Comparison of ENCODE assay signal across 8 cellular contexts in genomic region chr11:47407746-47408590, GRCh38. TPM values are rescaled to one million over a fixed set of nuclear protein-coding genes. Genes with fewer than 3 reads are reported as not detected.
DNase-seq lines count a peak whose midpoint lies in the region; TF ChIP-seq lines count a peak whose summit lies in the region.

Gene SLC39A13, plus strand, starts transcription at chr11:47408590. Its CDS starts 1,505 bp downstream, at chr11:47410095.

- peaks cover 15% of the 10 kb centered on the region for H3K23me2 ChIP-seq in H9 (ENCODE audit: insufficient read length, low read depth, low read length, poor library complexity, severe bottlenecking)

- no peak within 1 kb of the TSS for H4K8ac ChIP-seq in H9 (replicated peaks; ENCODE audit: insufficient read length, low read depth, low read length)

- no peaks in the 10 kb centered on the region for H3K27me3 Mint-ChIP-seq in H9 (ENCODE audit: low read depth)
- peaks cover under 1% of the 10 kb centered on the region for H3K27me3 Mint-ChIP-seq in nephron progenitor cell (ENCODE audit: low read depth, poor library complexity)
- no peaks in the 10 kb centered on the region for H3K27me3 Mint-ChIP-seq in stimulated activated naive CD8-positive, alpha-beta T cell treated with anti-CD3 and anti-CD28 coated beads, Interleukin-15, Interleukin-2, amounts not matched to agents 100 ng/mL and 50 ng/mL, for 24 hours

- peak; percentile 92 for DNase-seq in G401 (ENCODE audit: low spot score)
- peak; percentile 96 for DNase-seq in H9
- DNase-seq in SHP77 (lab: John Stamatoyannopoulos, UW) = peak; percentile 84 to 97
- peak; percentile 90 for DNase-seq in activated effector memory CD4-positive, alpha-beta T cell treated with Interleukin-2 at 50 U/mL for 16 hours
- DNase-seq in fibroblast of pulmonary artery (ENCODE audit: low read depth) = peak; percentile 96
- peak; percentile 96 for DNase-seq in nephron progenitor cell

- no peak within 1 kb of the TSS for H3K56ac ChIP-seq in H9 (ENCODE audit: insufficient read length, low read depth, low read length)

- H3K9ac ChIP-seq in H9 (ENCODE audit: extremely low read depth, insufficient read length, low read length) (peak within 1 kb of the TSS; percentile 71), Loucy (ENCODE audit: low read depth, low read length, poor library complexity, severe bottlenecking) (peak within 1 kb of the TSS; percentile 84)

- no peaks in the 10 kb centered on the region for H3K9me3 ChIP-seq in H9 (ENCODE audit: control insufficient read depth, low read depth, low read length)
- no peaks in the 10 kb centered on the region for H3K9me3 ChIP-seq in Loucy (ENCODE audit: insufficient read depth, low read depth, low read length)

- H3K79me1 ChIP-seq in H9 (ENCODE audit: insufficient read depth, low read depth, low read length, poor library complexity, severe bottlenecking) = no peaks in the 10 kb centered on the region

- H3K27ac ChIP-seq in H9 (ENCODE audit: insufficient read length, low read depth, low read length) = peak within 1 kb of the TSS; percentile 1

- H3K4me2 ChIP-seq in H9 (ENCODE audit: insufficient read depth, insufficient read length, low read length) (peak within 1 kb of the TSS; percentile 85), Loucy (ENCODE audit: low read depth, low read length, poor library complexity, severe bottlenecking) (peak within 1 kb of the TSS; percentile 94)

- TF ChIP-seq CTCF in H9 (conservative IDR thresholded peaks at IDR 0.05) = peak; percentile 88
- TF ChIP-seq CTCF in Loucy (conservative IDR thresholded peaks at IDR 0.05; ENCODE audit: low read length) = peak; percentile 73
- no peak for TF ChIP-seq CTCF in fibroblast of pulmonary artery (IDR thresholded peaks at IDR 0.05; ENCODE audit: low read length, missing control alignments)
- peak; percentile 86 for TF ChIP-seq CTCF in nephron progenitor cell (IDR thresholded peaks at IDR 0.05)

- H3K36me3 ChIP-seq in Loucy (ENCODE audit: insufficient read depth, low read length) = no peaks in the 10 kb centered on the region

- H3K4me3 Mint-ChIP-seq in H9 (peak within 1 kb of the TSS; percentile 88 to 94), nephron progenitor cell (peak within 1 kb of the TSS; percentile 92)
- peak within 1 kb of the TSS; percentile 91 for H3K4me3 Mint-ChIP-seq in stimulated activated naive CD8-positive, alpha-beta T cell treated with anti-CD3 and anti-CD28 coated beads, Interleukin-15, Interleukin-2, amounts not matched to agents 100 ng/mL and 50 ng/mL, for 24 hours

- no peaks in the 10 kb centered on the region for H3K9me2 ChIP-seq in Loucy (replicated peaks; ENCODE audit: low read depth, low read length)

- H4K5ac ChIP-seq in H9 (ENCODE audit: insufficient read length, low read depth, low read length) = no peak within 1 kb of the TSS

- no peak within 1 kb of the TSS for H2BK5ac ChIP-seq in H9 (ENCODE audit: insufficient read length, low read length)

- H3K4ac ChIP-seq in H9 (ENCODE audit: low read depth, low read length) = no peak within 1 kb of the TSS

- H3K4me3 ChIP-seq in Loucy (ENCODE audit: low read length, poor library complexity, severe bottlenecking) (peak within 1 kb of the TSS; percentile 81), fibroblast of pulmonary artery (replicated peaks; ENCODE audit: low read depth, low read length) (peak within 1 kb of the TSS; percentile 86)

- H2AFZ ChIP-seq in H9 (ENCODE audit: low read length) (no peak within 1 kb of the TSS), Loucy (ENCODE audit: low read length) (peak within 1 kb of the TSS; percentile 72)

- H4K91ac ChIP-seq in H9 (ENCODE audit: insufficient read length, low read depth, low read length) = no peak within 1 kb of the TSS

- H3K79me2 ChIP-seq in H9 (ENCODE audit: insufficient read depth, low read length) (no peaks in the 10 kb centered on the region), Loucy (ENCODE audit: insufficient read depth, low read length) (peaks cover 14% of the 10 kb centered on the region; the same call in 1 of the 2 replicates)

- H4K20me1 ChIP-seq in H9 (ENCODE audit: control insufficient read depth, insufficient read depth, insufficient read length) = no peaks in the 10 kb centered on the region
- no peaks in the 10 kb centered on the region for H4K20me1 ChIP-seq in Loucy (ENCODE audit: insufficient read depth, low read length, poor library complexity, severe bottlenecking)

- no peak within 1 kb of the TSS; the same call in 1 of the 2 replicates for H3K14ac ChIP-seq in H9 (ENCODE audit: insufficient read depth, low read length)

- H2BK15ac ChIP-seq in H9 (ENCODE audit: low read depth, low read length) = no peak within 1 kb of the TSS

- H3K27ac Mint-ChIP-seq in H9 (peak within 1 kb of the TSS; percentile 96 to 97 (median 97)), nephron progenitor cell (peak within 1 kb of the TSS; percentile 96)
- peak within 1 kb of the TSS; percentile 96 for H3K27ac Mint-ChIP-seq in stimulated activated naive CD8-positive, alpha-beta T cell treated with anti-CD3 and anti-CD28 coated beads, Interleukin-15, Interleukin-2, amounts not matched to agents 100 ng/mL and 50 ng/mL, for 24 hours

- peaks cover 0 to 4% (median 2%) of the 10 kb centered on the region in 3 experiments; a peak in 2 of 7 replicates for H3K36me3 Mint-ChIP-seq in H9 (ENCODE audit: insufficient read depth in 1 of 3, low read depth in 3 of 3)
- H3K36me3 Mint-ChIP-seq in nephron progenitor cell (ENCODE audit: low read depth) = no peaks in the 10 kb centered on the region
- H3K36me3 Mint-ChIP-seq in stimulated activated naive CD8-positive, alpha-beta T cell treated with anti-CD3 and anti-CD28 coated beads, Interleukin-15, Interleukin-2, amounts not matched to agents 100 ng/mL and 50 ng/mL, for 24 hours (ENCODE audit: low read depth) = no peaks in the 10 kb centered on the region

- H3K9me3 Mint-ChIP-seq in H9 (no peaks in the 10 kb centered on the region; a peak in 1 of 5 replicates), nephron progenitor cell (no peaks in the 10 kb centered on the region)
- no peaks in the 10 kb centered on the region for H3K9me3 Mint-ChIP-seq in stimulated activated naive CD8-positive, alpha-beta T cell treated with anti-CD3 and anti-CD28 coated beads, Interleukin-15, Interleukin-2, amounts not matched to agents 100 ng/mL and 50 ng/mL, for 24 hours

- H3K23ac ChIP-seq in H9 (ENCODE audit: insufficient read length, low read depth, low read length) = no peak within 1 kb of the TSS

- no peak within 1 kb of the TSS for H2AK5ac ChIP-seq in H9 (ENCODE audit: insufficient read length, low read length)

- H2BK120ac ChIP-seq in H9 (ENCODE audit: low read depth, low read length, poor library complexity, severe bottlenecking) = no peak within 1 kb of the TSS

- WGBS in H9 (ENCODE audit: extremely low coverage, insufficient read length, low lambda C conversion rate) = no CpG with 5 or more reads among the region's 70 CpGs

- H3K4me1 Mint-ChIP-seq in H9 = peaks cover 15 to 34% of the 10 kb centered on the region in 2 experiments
- peaks cover 31% of the 10 kb centered on the region for H3K4me1 Mint-ChIP-seq in nephron progenitor cell
- H3K4me1 Mint-ChIP-seq in stimulated activated naive CD8-positive, alpha-beta T cell treated with anti-CD3 and anti-CD28 coated beads, Interleukin-15, Interleukin-2, amounts not matched to agents 100 ng/mL and 50 ng/mL, for 24 hours (ENCODE audit: low read depth) = peaks cover 18% of the 10 kb centered on the region

- no peak within 1 kb of the TSS for H2BK20ac ChIP-seq in H9 (ENCODE audit: low read depth, low read length, poor library complexity, severe bottlenecking)

- in situ Hi-C loops in G401 (cut with HindIII; ENCODE audit: low sequenced_read_pairs) = no loop called here

- H3F3A ChIP-seq in Loucy (ENCODE audit: low read depth) = no peaks in the 10 kb centered on the region

- H3K18ac ChIP-seq in H9 (ENCODE audit: insufficient read length, low read depth, low read length) = peak within 1 kb of the TSS; percentile 59

- H3K27me3 ChIP-seq in H9 (ENCODE audit: insufficient read depth, low read length) (no peaks in the 10 kb centered on the region), Loucy (ENCODE audit: insufficient read depth, low read length, poor library complexity, severe bottlenecking) (no peaks in the 10 kb centered on the region)

- no peak within 1 kb of the TSS for H3T11ph ChIP-seq in H9 (ENCODE audit: low read length)

- H3K4me1 ChIP-seq in H9 (ENCODE audit: insufficient read depth, low read length) (0 out of 2 replicates have a peak, but pooled peaks cover 2% of the 10 kb centered on the region), Loucy (ENCODE audit: insufficient read depth, low read length, poor library complexity, severe bottlenecking) (peaks cover 29% of the 10 kb centered on the region)

- no peak within 1 kb of the TSS for H2BK12ac ChIP-seq in H9 (ENCODE audit: insufficient read length, low read depth, low read length)

RNA-seq across cellular contexts. Expression of gene SLC39A13, which starts in this region (rescaled TPM):
- total RNA-seq in G401 (2014; rRNA removed; shearing (Covaris generic)) = 22.9 and 43.0 TPM in 2 replicates
- total RNA-seq in H9 (2021) = 25.8 and 29.2 TPM in 2 replicates

Comparison
In these comparisons a context has a peak if more than half of its experiments do, and no peak if none do; other contexts are left out.
1. Peak in every context shown above with its lines: DNase-seq, H3K4me3 ChIP-seq and H3K27ac ChIP-seq.